In genomic region chr3:25021816-25022215, GRCh38 we compare ENCODE assay signal across 9 cellular contexts.
A peak's percentile ranks its signal among the peaks of the same experiment; 100 is the strongest.
DNase-seq lines count a peak whose midpoint lies in the region; ATAC-seq and TF ChIP-seq lines count a peak whose summit lies in the region.
"Had no signal": no experiment of that assay in that cellular context is flagged by ENCODE, and none has a peak within 500 bp of the region (broad histone marks: within the 10 kb centered on the region; RNA-seq: fewer than 3 reads in every experiment).

No MANE protein-coding gene starts in this region.

- no peak overlapping the region for H3K9ac ChIP-seq in liver (ENCODE audit: low read depth in 1 of 2, low read length in 2 of 2)

- DNase-seq in AG04449 (ENCODE audit: low read depth, low spot score) (no peak), LHCN-M2 (ENCODE audit: low read depth) (peak; percentile 10), choroid plexus epithelial cell (ENCODE audit: low read depth) (peak; percentile 89), DMS79 (lab: John Stamatoyannopoulos, UW) (no peak), activated gamma-delta T cell treated with Interleukin-2 at 50 U/mL for 16 hours (no peak), T-helper 1 cell (no peak)

- TF ChIP-seq CTCF in AG04449 (IDR thresholded peaks at IDR 0.05; ENCODE audit: insufficient read depth, low read length, missing control alignments) (peak; percentile 66), choroid plexus epithelial cell (conservative IDR thresholded peaks at IDR 0.05; ENCODE audit: low read depth, low read length) (peak; percentile 84), liver (IDR thresholded peaks at IDR 0.05; ENCODE audit: low read depth, low read length, missing input control) (peak; percentile 32)

- H3K4me1 ChIP-seq in liver (ENCODE audit: control insufficient read depth in 4 of 4, insufficient read depth in 4 of 4, low read length in 3 of 4): no peaks in the 10 kb centered on the region

- CTCF ChIA-PET in AG04449 (lab: Yijun Ruan, JAX): interaction anchor here (0.9 to 4.2 kb wide), 26 partner anchors 8 to 583 kb away, joined by 3 to 91 read pairs (median 5); partner anchors contain the start of gene RARB

- H3K36me3 ChIP-seq in liver (ENCODE audit: control insufficient read depth in 4 of 4, insufficient read depth in 3 of 4, low read depth in 1 of 4, low read length in 3 of 4): no peaks in the 10 kb centered on the region

- 83% methylated on average over 3 of the region's 3 CpGs for WGBS in liver

- no peak for ATAC-seq in GM21786 (IDR thresholded peaks at IDR 0.05; ENCODE audit: unreplicated experiment)
- ATAC-seq: activated CD4-positive, CD25-positive, alpha-beta regulatory T cell treated with anti-CD3 and anti-CD28 coated beads, Interleukin-2, amount 50 U/mL, for 24 hours had no signal

- H3K4me3 ChIP-seq in AG04449 (ENCODE audit: low read depth, low read length): no peak overlapping the region
- no peak overlapping the region for H3K4me3 ChIP-seq in choroid plexus epithelial cell (ENCODE audit: low read depth, low read length)
- H3K4me3 ChIP-seq in liver (ENCODE audit: low read depth in 1 of 3, low read length in 3 of 3): no peak overlapping the region

- no peak overlapping the region for H3K27ac ChIP-seq in liver (ENCODE audit: low read depth in 1 of 2, low read length in 2 of 2)

- H3K9me3 ChIP-seq in liver (ENCODE audit: control insufficient read depth in 4 of 4, low read length in 3 of 4): no peaks in the 10 kb centered on the region

- no peaks in the 10 kb centered on the region for H3K27me3 ChIP-seq in liver (ENCODE audit: control insufficient read depth in 4 of 4, insufficient read depth in 4 of 4, low read length in 3 of 4)

- TF ChIP-seq RAD21 in liver (IDR thresholded peaks at IDR 0.05): peak; percentile 78

- POLR2A ChIA-PET in AG04449 (lab: Yijun Ruan, JAX): no interaction called here

TF ChIP-seq in liver, 16 proteins besides CTCF, POLR2A, EP300 and RAD21:
- TF ChIP-seq YY1 (IDR thresholded peaks at IDR 0.05): no peak
- no peak for TF ChIP-seq HNF4A (conservative IDR thresholded peaks at IDR 0.05)
- TF ChIP-seq MAX (IDR thresholded peaks at IDR 0.05): no peak
- TF ChIP-seq HNF4G (IDR thresholded peaks at IDR 0.05): no peak
- TF ChIP-seq GABPA (IDR thresholded peaks at IDR 0.05 in 1 of 2, conservative IDR thresholded peaks at IDR 0.05 in 1 of 2): no peak
- TF ChIP-seq EGR1 (IDR thresholded peaks at IDR 0.05; ENCODE audit: low read depth in 2 of 2): no peak
- TF ChIP-seq SP1 (IDR thresholded peaks at IDR 0.05): no peak
- no peak for TF ChIP-seq RXRA (IDR thresholded peaks at IDR 0.05)
- TF ChIP-seq FOXA2 (IDR thresholded peaks at IDR 0.05): no peak
- no peak for TF ChIP-seq FOXA1 (IDR thresholded peaks at IDR 0.05)

Comparison
In these comparisons a context has a peak if more than half of its experiments do, and no peak if none do; other contexts are left out.
1. DNase-seq: peak in LHCN-M2 (single experiment) and choroid plexus epithelial cell (single experiment); none in AG04449 (single experiment), DMS79 (single experiment), activated gamma-delta T cell treated with Interleukin-2 at 50 U/mL for 16 hours (single experiment) and T-helper 1 cell (0 of 5).
2. CTCF ChIP-seq: peak in every context shown above with its lines; median percentile 84 in choroid plexus epithelial cell; 66 in AG04449; 32 in liver.